In the genomic region with DNA sequence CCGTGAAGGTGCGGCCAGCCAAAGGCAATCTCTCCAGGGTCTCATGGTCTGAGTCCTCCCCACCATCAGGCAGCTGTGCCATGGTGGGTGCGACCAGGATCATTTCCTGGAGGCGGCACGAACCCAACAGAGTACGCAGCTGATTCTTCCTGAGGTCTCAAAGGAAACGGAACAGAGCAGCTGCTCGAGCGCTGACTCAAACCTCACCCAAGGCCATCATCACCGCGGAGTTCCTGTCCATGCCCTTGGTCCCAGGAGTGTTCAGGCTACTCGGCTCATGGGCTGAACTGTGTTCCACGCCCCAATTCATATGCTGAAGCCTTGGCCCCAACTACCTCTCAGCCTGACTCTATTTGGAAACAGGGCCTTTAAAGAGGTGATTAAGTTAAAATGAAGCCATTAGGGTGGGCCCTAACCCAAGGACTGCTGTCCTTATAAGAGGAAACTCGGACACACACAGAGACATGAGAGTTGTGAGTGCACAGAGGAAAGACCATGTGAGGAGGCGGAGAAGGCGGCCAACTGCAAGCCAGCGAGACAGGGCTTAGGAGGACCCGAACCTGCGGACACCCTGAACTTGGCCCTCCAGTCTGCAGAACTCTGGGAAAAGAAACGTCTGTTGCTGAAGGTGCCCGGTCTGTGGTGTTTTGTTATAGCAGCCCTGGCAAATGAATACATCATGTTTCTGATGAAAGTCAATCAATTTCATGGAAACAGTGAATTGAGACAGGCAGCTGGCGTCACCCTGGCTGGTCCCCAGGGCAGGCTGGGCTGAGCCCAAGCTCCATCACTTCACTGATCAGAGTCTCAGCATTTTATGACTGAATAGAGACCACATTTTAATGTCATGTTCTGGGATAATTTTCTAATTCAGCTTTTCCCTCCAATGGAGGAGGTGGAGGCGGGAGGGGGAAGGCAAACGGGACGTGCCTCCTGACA, we compare ENCODE assay signal across 9 cellular contexts. TPM values are rescaled to one million over a fixed set of nuclear protein-coding genes. Genes with fewer than 3 reads are reported as not detected.
A peak's percentile ranks its signal among the peaks of the same experiment; 100 is the strongest.
DNase-seq lines count a peak whose midpoint lies in the region; ATAC-seq, FAIRE-seq and TF ChIP-seq lines count a peak whose summit lies in the region.
"Had no signal": no experiment of that assay in that cellular context is flagged by ENCODE, and none has a peak within 500 bp of the region (broad histone marks: within the 10 kb centered on the region; RNA-seq: fewer than 3 reads in every experiment).

No MANE protein-coding gene starts in this region.

- H3K14ac ChIP-seq in H1 (ENCODE audit: insufficient read length): no peak overlapping the region

- peaks cover 3% of the 10 kb centered on the region; the same call in 1 of the 2 replicates for H3K79me1 ChIP-seq in H1 (ENCODE audit: low read depth, low read length)

- WGBS in H1 (ENCODE audit: extremely low coverage in 1 of 2, insufficient coverage in 1 of 2, insufficient read length in 1 of 2, insufficient replicate concordance in 2 of 2, low coverage in 1 of 2, low lambda C conversion rate in 2 of 2, missing lambda C conversion rate in 1 of 2), 2 experiments: 87% methylated on average over 22 of the region's 25 CpGs; no CpG with 5 or more reads in 1 of the 2 experiments

- TF ChIP-seq CTCF in GM10266 (IDR thresholded peaks at IDR 0.05; ENCODE audit: control insufficient read depth, insufficient read depth, low read depth, missing control alignments) (no peak), H1 (IDR thresholded peaks at IDR 0.05; ENCODE audit: control extremely low read depth in 1 of 3, insufficient read depth in 1 of 3, low read depth in 1 of 3, low read length in 3 of 3) (no peak), osteoblast (IDR thresholded peaks at IDR 0.05; ENCODE audit: extremely low read depth, low read depth, low read length) (no peak)

- TF ChIP-seq RAD21 in H1 (IDR thresholded peaks at IDR 0.05 in 1 of 2, conservative IDR thresholded peaks at IDR 0.05 in 1 of 2; ENCODE audit: low read depth in 2 of 2, low read length in 2 of 2): no peak

- H3K23me2 ChIP-seq in H1 (ENCODE audit: low read depth, low read length): no peaks in the 10 kb centered on the region

- POLR2A ChIA-PET in H1 (lab: Charles Lee; ENCODE audit: partially characterized antibody): interaction anchor here (0.5 to 1.6 kb wide), 8 partner anchors 10 to 140 kb away, joined by 3 to 7 read pairs (median 4); partner anchors contain the start of gene MXRA7

- no peak overlapping the region for H4K91ac ChIP-seq in H1 (replicated peaks; ENCODE audit: insufficient read length, low read length)

- no peaks in the 10 kb centered on the region for H3K9me3 ChIP-seq in H1 (ENCODE audit: insufficient read depth in 2 of 2, low read depth in 1 of 2, low read length in 1 of 2)
- H3K9me3 ChIP-seq in osteoblast (ENCODE audit: low read depth, low read length): no peaks in the 10 kb centered on the region

- H3K4me3 ChIP-seq in H1 (ENCODE audit: extremely low read depth in 1 of 4, insufficient read depth in 2 of 4, low read depth in 3 of 4, low read length in 4 of 4): no peak overlapping the region
- no peak overlapping the region for H3K4me3 ChIP-seq in osteoblast (ENCODE audit: insufficient read depth, low read length)

- peak overlapping the region; percentile 6; the same call in 1 of the 2 replicates for H2BK12ac ChIP-seq in H1 (ENCODE audit: low read depth, low read length)

- 0 out of 2 replicates have a peak overlapping the region, but pooled peaks have one; percentile 16 for H2AK5ac ChIP-seq in H1 (ENCODE audit: low read depth, low read length)

- H3K79me2 ChIP-seq in H1 (ENCODE audit: control insufficient read depth in 1 of 2, insufficient read depth in 2 of 2, low read length in 2 of 2) (no peaks in the 10 kb centered on the region), osteoblast (ENCODE audit: insufficient read depth, low read length) (peaks cover 99% of the 10 kb centered on the region)

- no peak overlapping the region for H2AFZ ChIP-seq in H1 (ENCODE audit: low read length)
- no peak overlapping the region for H2AFZ ChIP-seq in osteoblast (ENCODE audit: low read length)

- H3K36me3 ChIP-seq in H1 (ENCODE audit: control insufficient read depth in 2 of 4, insufficient read depth in 4 of 4, low read length in 3 of 4) (no peaks in the 10 kb centered on the region), osteoblast (ENCODE audit: insufficient read depth, low read length) (peaks cover 5% of the 10 kb centered on the region)

- H3K18ac ChIP-seq in H1 (ENCODE audit: extremely low read depth, low read length): peak overlapping the region; percentile 78; the same call in 1 of the 2 replicates

- no peak overlapping the region for H3K23ac ChIP-seq in H1 (ENCODE audit: insufficient read length)

- H4K5ac ChIP-seq in H1 (ENCODE audit: insufficient read length, low read depth, low read length): no peak overlapping the region

- H3K27ac ChIP-seq in H1 (ENCODE audit: low read depth, low read length) (no peak overlapping the region), osteoblast (ENCODE audit: low read depth, low read length) (peak overlapping the region; percentile 40)

- DNase-seq in GM10266 (ENCODE audit: extremely low spot score) (peak; percentile 75), H1 (ENCODE audit: low read depth in 1 of 2, low spot score in 2 of 2) (no peak), osteoblast (ENCODE audit: insufficient read length, low spot score, missing footprints) (peak; percentile 85), NCI-H2081 (lab: John Stamatoyannopoulos, UW) (no peak), DMS114 treated with DMSO at 0.1 percent for 48 hours (lab: John Stamatoyannopoulos, UW; ENCODE audit: unreplicated experiment) (no peak), urothelium cell line (ENCODE audit: low spot score) (no peak)
- DNase-seq in NK-92 treated with Interleukin-12 subunit alpha and Interleukin-12 subunit beta, amount 100 ng/mL, for 24 hours (lab: John Stamatoyannopoulos, UW): no peak
- DNase-seq: SHP77 treated with DMSO at 0.1 percent for 48 hours had no signal

- ATAC-seq in HG03196 (IDR thresholded peaks at IDR 0.05; ENCODE audit: unreplicated experiment): peak; percentile 70

- FAIRE-seq in H1 (lab: Jason Lieb, UNC): no peak
- no peak for FAIRE-seq in urothelium cell line (lab: Jason Lieb, UNC)

- no peaks in the 10 kb centered on the region for H3K27me3 ChIP-seq in H1 (replicated peaks in 1 of 4; ENCODE audit: control insufficient read depth in 3 of 4, extremely low read depth in 1 of 4, insufficient read depth in 3 of 4, low read length in 3 of 4)
- H3K27me3 ChIP-seq in osteoblast (ENCODE audit: insufficient read depth, low read length): no peaks in the 10 kb centered on the region

- CTCF ChIA-PET in H1 (lab: Charles Lee; ENCODE audit: partially characterized antibody): interaction anchor here (0.7 to 5.6 kb wide), 11 partner anchors 8 to 1300 kb away, joined by 3 to 43 read pairs (median 3); partner anchors contain the start of gene MXRA7

- H4K8ac ChIP-seq in H1 (ENCODE audit: extremely low read depth, insufficient read depth, low read length): no peak overlapping the region

- H2BK20ac ChIP-seq in H1 (ENCODE audit: low read length): no peak overlapping the region

- peak overlapping the region; percentile 29; the same call in 1 of the 2 replicates for H2BK15ac ChIP-seq in H1 (ENCODE audit: low read length)

- no peak for TF ChIP-seq POLR2A in H1 (IDR thresholded peaks at IDR 0.05; ENCODE audit: control extremely low read depth in 1 of 2, low read depth in 2 of 2, low read length in 2 of 2)

- H3K4me2 ChIP-seq in H1 (ENCODE audit: insufficient read depth in 1 of 2, low read depth in 2 of 2, low read length in 2 of 2): peak overlapping the region; percentile 28 to 36; a peak in 2 of 4 replicates
- H3K4me2 ChIP-seq in osteoblast (ENCODE audit: insufficient read depth, low read length): no peak overlapping the region

- H4K20me1 ChIP-seq in H1 (replicated peaks in 1 of 2; ENCODE audit: control insufficient read depth in 1 of 2, insufficient read depth in 2 of 2, low read length in 2 of 2) (no peaks in the 10 kb centered on the region), osteoblast (ENCODE audit: insufficient read depth, low read length) (peaks cover 67% of the 10 kb centered on the region)

- H3K4me1 ChIP-seq in H1 (replicated peaks in 1 of 4; ENCODE audit: control insufficient read depth in 3 of 4, insufficient read depth in 4 of 4, low read length in 3 of 4) (peaks cover 0 to 29% (median 23%) of the 10 kb centered on the region in 4 experiments; a peak in 6 of 7 replicates), osteoblast (ENCODE audit: insufficient read depth, low read length) (peaks cover 58% of the 10 kb centered on the region)

- no peak overlapping the region for H3K9ac ChIP-seq in H1 (replicated peaks in 1 of 4; ENCODE audit: extremely low read depth in 1 of 4, low read depth in 3 of 4, low read length in 3 of 4)

- H3K56ac ChIP-seq in H1 (replicated peaks; ENCODE audit: insufficient read length, low read depth, low read length): no peak overlapping the region

- H2BK5ac ChIP-seq in H1 (ENCODE audit: low read depth, low read length): no peak overlapping the region; the same call in 1 of the 2 replicates

- H2BK120ac ChIP-seq in H1 (replicated peaks; ENCODE audit: low read depth, low read length): peak overlapping the region; percentile 33

- TF ChIP-seq EP300 in H1 (IDR thresholded peaks at IDR 0.05; ENCODE audit: borderline replicate concordance in 1 of 2, low read depth in 2 of 2, low read length in 2 of 2): no peak

- H3K4ac ChIP-seq in H1 (replicated peaks; ENCODE audit: insufficient read length, low read depth, low read length): no peak overlapping the region

RNA-seq across cellular contexts. Expression of gene MXRA7, which starts 13.7 kb away (rescaled TPM):
- 21.3 and 26.6 TPM in 2 replicates for total RNA-seq in H1 (2021; fragmentation: NEBNext Ultra II Directional; extraction: Animal tissue kit (Norgen Biotek cat#: 25700))
- polyA plus RNA-seq in H1 (2011; rRNA removed): 12.8 and 17.8 TPM in 2 replicates
- polyA plus RNA-seq in H1 (2011; cell fraction: cytosol; rRNA removed): 19.7 TPM
- 15.7 TPM for polyA plus RNA-seq in H1 (2011; cell fraction: nucleus; rRNA removed)
- 22.5 to 26.9 TPM (median 24.9 TPM) in 4 replicates for polyA plus RNA-seq in H1 (2012, experiment 1 of 2)
- 28.3 TPM for polyA plus RNA-seq in H1 (2012, experiment 2 of 2)
- 26.7 TPM for polyA plus RNA-seq in H1 (2013, experiment 1 of 2)
- polyA plus RNA-seq in H1 (2013, experiment 2 of 2): 34.1 TPM
- polyA minus RNA-seq in H1 (2011; rRNA and poly(A)+ RNA removed): 13.7 and 15.2 TPM in 2 replicates
- 9.0 TPM for polyA minus RNA-seq in H1 (2011; cell fraction: cytosol; rRNA and poly(A)+ RNA removed)
- 6.9 TPM for polyA minus RNA-seq in H1 (2011; cell fraction: nucleus; rRNA and poly(A)+ RNA removed)
- 352 and 388 TPM in 2 replicates for total RNA-seq in osteoblast

RNA-seq across cellular contexts. Expression of gene JMJD6, which starts 29.4 kb away (rescaled TPM):
- 18.6 and 22.2 TPM in 2 replicates for total RNA-seq in H1 (2021; fragmentation: NEBNext Ultra II Directional; extraction: Animal tissue kit (Norgen Biotek cat#: 25700))
- polyA plus RNA-seq in H1 (2011; rRNA removed): 8.6 and 10.6 TPM in 2 replicates
- polyA plus RNA-seq in H1 (2011; cell fraction: cytosol; rRNA removed): 9.9 TPM
- 11.7 TPM for polyA plus RNA-seq in H1 (2011; cell fraction: nucleus; rRNA removed)
- polyA plus RNA-seq in H1 (2012, experiment 1 of 2): 18.3 to 22.2 TPM (median 19.1 TPM) in 4 replicates
- polyA plus RNA-seq in H1 (2012, experiment 2 of 2): 9.1 TPM
- 10.0 TPM for polyA plus RNA-seq in H1 (2013, experiment 1 of 2)
- 8.7 TPM for polyA plus RNA-seq in H1 (2013, experiment 2 of 2)
- 3.1 and 5.3 TPM in 2 replicates for polyA minus RNA-seq in H1 (2011; rRNA and poly(A)+ RNA removed)
- 5.8 TPM for polyA minus RNA-seq in H1 (2011; cell fraction: cytosol; rRNA and poly(A)+ RNA removed)
- polyA minus RNA-seq in H1 (2011; cell fraction: nucleus; rRNA and poly(A)+ RNA removed): 6.7 TPM
- total RNA-seq in osteoblast: 18.8 and 21.5 TPM in 2 replicates

RNA-seq across cellular contexts. Expression of gene METTL23, which starts 29.6 kb away (rescaled TPM):
- total RNA-seq in H1 (2021; fragmentation: NEBNext Ultra II Directional; extraction: Animal tissue kit (Norgen Biotek cat#: 25700)): 36.1 and 36.2 TPM in 2 replicates
- 41.3 and 60.2 TPM in 2 replicates for polyA plus RNA-seq in H1 (2011; rRNA removed)
- polyA plus RNA-seq in H1 (2011; cell fraction: cytosol; rRNA removed): 51.3 TPM
- 40.3 TPM for polyA plus RNA-seq in H1 (2011; cell fraction: nucleus; rRNA removed)
- 36.4 to 47.2 TPM (median 43.1 TPM) in 4 replicates for polyA plus RNA-seq in H1 (2012, experiment 1 of 2)
- 34.6 TPM for polyA plus RNA-seq in H1 (2012, experiment 2 of 2)
- polyA plus RNA-seq in H1 (2013, experiment 1 of 2): 40.2 TPM
- 38.5 TPM for polyA plus RNA-seq in H1 (2013, experiment 2 of 2)
- polyA minus RNA-seq in H1 (2011; rRNA and poly(A)+ RNA removed): 25.9 and 32.3 TPM in 2 replicates
- 11.8 TPM for polyA minus RNA-seq in H1 (2011; cell fraction: cytosol; rRNA and poly(A)+ RNA removed)
- polyA minus RNA-seq in H1 (2011; cell fraction: nucleus; rRNA and poly(A)+ RNA removed): 16.5 TPM
- 25.7 and 28.6 TPM in 2 replicates for total RNA-seq in osteoblast

RNA-seq across cellular contexts. Expression of gene SRSF2, which starts 40.1 kb away (rescaled TPM):
- 397 and 413 TPM in 2 replicates for total RNA-seq in H1 (2021; fragmentation: NEBNext Ultra II Directional; extraction: Animal tissue kit (Norgen Biotek cat#: 25700))
- polyA plus RNA-seq in H1 (2011; rRNA removed): 401 and 479 TPM in 2 replicates
- 476 TPM for polyA plus RNA-seq in H1 (2011; cell fraction: cytosol; rRNA removed)
- 766 TPM for polyA plus RNA-seq in H1 (2011; cell fraction: nucleus; rRNA removed)
- polyA plus RNA-seq in H1 (2012, experiment 1 of 2): 293 to 353 TPM (median 324 TPM) in 4 replicates
- 136 TPM for polyA plus RNA-seq in H1 (2012, experiment 2 of 2)
- 351 TPM for polyA plus RNA-seq in H1 (2013, experiment 1 of 2)
- 323 TPM for polyA plus RNA-seq in H1 (2013, experiment 2 of 2)
- 111 TPM in 2 replicates for polyA minus RNA-seq in H1 (2011; rRNA and poly(A)+ RNA removed)
- 337 TPM for polyA minus RNA-seq in H1 (2011; cell fraction: cytosol; rRNA and poly(A)+ RNA removed)
- polyA minus RNA-seq in H1 (2011; cell fraction: nucleus; rRNA and poly(A)+ RNA removed): 830 TPM
- total RNA-seq in osteoblast: 88.7 and 102 TPM in 2 replicates

RNA-seq across cellular contexts. Expression of gene MFSD11, which starts 40.9 kb away (rescaled TPM):
- total RNA-seq in H1 (2021; fragmentation: NEBNext Ultra II Directional; extraction: Animal tissue kit (Norgen Biotek cat#: 25700)): 18.9 and 19.8 TPM in 2 replicates
- polyA plus RNA-seq in H1 (2011; rRNA removed): 15.1 and 17.7 TPM in 2 replicates
- 10.6 TPM for polyA plus RNA-seq in H1 (2011; cell fraction: cytosol; rRNA removed)
- polyA plus RNA-seq in H1 (2011; cell fraction: nucleus; rRNA removed): 27.8 TPM
- 13.3 to 15.9 TPM (median 15.0 TPM) in 4 replicates for polyA plus RNA-seq in H1 (2012, experiment 1 of 2)
- polyA plus RNA-seq in H1 (2012, experiment 2 of 2): 9.3 TPM
- 18.9 TPM for polyA plus RNA-seq in H1 (2013, experiment 1 of 2)
- 18.6 TPM for polyA plus RNA-seq in H1 (2013, experiment 2 of 2)
- 22.0 and 30.9 TPM in 2 replicates for polyA minus RNA-seq in H1 (2011; rRNA and poly(A)+ RNA removed)
- 7.3 TPM for polyA minus RNA-seq in H1 (2011; cell fraction: cytosol; rRNA and poly(A)+ RNA removed)
- 31.0 TPM for polyA minus RNA-seq in H1 (2011; cell fraction: nucleus; rRNA and poly(A)+ RNA removed)
- 42.0 and 45.4 TPM in 2 replicates for total RNA-seq in osteoblast

Comparison
In these comparisons a context has a peak if more than half of its experiments do, and no peak if none do; other contexts are left out.
1. DNase-seq: peak in GM10266 (single experiment) and osteoblast (single experiment); none in H1 (0 of 2), NK-92 treated with Interleukin-12 subunit alpha and Interleukin-12 subunit beta, amount 100 ng/mL, for 24 hours (single experiment), NCI-H2081 (0 of 2), DMS114 treated with DMSO at 0.1 percent for 48 hours (single experiment) and urothelium cell line (single experiment).
2. RNA of gene MXRA7, which starts 13.7 kb away (total RNA-seq): 352 to 388 TPM in osteoblast; 21.3 to 26.6 TPM in H1; every median in the first group is over 10 times any median in the second.